ENCODE assay signal across 28 cellular contexts in the genomic region with DNA sequence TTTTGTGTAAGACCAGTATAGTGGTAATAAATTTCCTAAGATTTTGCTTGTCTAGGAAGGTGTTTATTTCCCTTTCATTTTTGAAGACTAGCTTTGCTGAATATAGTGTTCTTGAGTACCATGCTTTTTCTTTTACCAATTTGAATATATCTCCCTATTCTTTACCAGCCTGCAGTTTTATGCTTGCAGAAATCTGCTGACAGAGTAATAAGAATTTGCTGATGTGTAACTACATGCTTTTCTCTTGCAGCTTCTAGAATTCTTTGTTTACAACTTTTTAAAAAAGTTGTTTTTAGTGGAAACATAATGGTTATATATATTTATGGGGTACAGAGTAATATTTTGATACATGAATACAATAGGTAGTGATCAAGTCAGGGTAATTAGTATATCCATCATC.
DNase-seq lines count a peak whose midpoint lies in the region; ATAC-seq, FAIRE-seq and TF ChIP-seq lines count a peak whose summit lies in the region.
"Had no signal": no experiment of that assay in that cellular context is flagged by ENCODE, and none has a peak within 500 bp of the region (broad histone marks: within the 10 kb centered on the region; RNA-seq: fewer than 3 reads in every experiment).

No MANE protein-coding gene starts in this region.

- TF ChIP-seq EP300 in HepG2 (IDR thresholded peaks at IDR 0.05; ENCODE audit: low read depth in 2 of 2, low read length in 2 of 2) (no peak), HepG2 (CRISPR knock-in tag; IDR thresholded peaks at IDR 0.05; ENCODE audit: borderline replicate concordance) (no peak)

- 0 out of 2 replicates have a peak, but pooled peaks cover 5% of the 10 kb centered on the region for H3K9me3 ChIP-seq in HepG2 (ENCODE audit: low read length)
- H3K9me3 ChIP-seq in right lobe of liver: no peaks in the 10 kb centered on the region
- H3K9me3 ChIP-seq: A549, BE2C, BLaER1, Caco-2 had no signal

- no peak for TF ChIP-seq RAD21 in HepG2 (CRISPR knock-in tag; IDR thresholded peaks at IDR 0.05)

- H3K9ac ChIP-seq in HepG2 (ENCODE audit: insufficient read depth, low read depth, low read length): no peak overlapping the region
- H3K9ac ChIP-seq: BLaER1; BLaER1 treated with 17β-estradiol and CSF1 and Interleukin-3, amounts not matched to agents 10 nM and 100 nM had no signal

- no peaks in the 10 kb centered on the region for H4K20me1 ChIP-seq in HepG2 (ENCODE audit: insufficient read depth, low read length)
- H4K20me1 ChIP-seq: BLaER1; BLaER1 treated with 17β-estradiol and CSF1 and Interleukin-3, amounts not matched to agents 10 nM and 100 nM had no signal

- POLR2A ChIA-PET in HepG2 (lab: Yijun Ruan, JAX): no interaction called here

- no peaks in the 10 kb centered on the region for H3K79me2 ChIP-seq in HepG2 (ENCODE audit: insufficient read depth, low read length)

- ATAC-seq in HepG2 (no peak), right lobe of liver (no peak)
- ATAC-seq: A549; CD8-positive, alpha-beta T cell had no signal

- no peak for FAIRE-seq in HepG2 (lab: Jason Lieb, UNC)
- FAIRE-seq: A549, D721Med had no signal

- in situ Hi-C loops in HepG2 (cut with HindIII; ENCODE audit: extremely low pct_ligation_motif_present, low pct_unique_long_range_greater_than_20kb): no loop called here

- BruUV-seq in HepG2 (replicated peaks; lab: Mats Ljungman, UMichigan): no TSS peak

- H3K4me3 ChIP-seq in HepG2 (replicated peaks in 1 of 3; ENCODE audit: insufficient read depth in 1 of 3, low read depth in 2 of 3, low read length in 3 of 3) (no peak overlapping the region), right lobe of liver (no peak overlapping the region)
- H3K4me3 ChIP-seq: A549; BLaER1; BLaER1 treated with 17β-estradiol and CSF1 and Interleukin-3, amounts not matched to agents 10 nM and 100 nM had no signal

- no peaks in the 10 kb centered on the region for H3K27me3 ChIP-seq in HepG2 (ENCODE audit: control insufficient read depth in 1 of 2, insufficient read depth in 2 of 2, low read length in 2 of 2)
- H3K27me3 ChIP-seq in right lobe of liver: no peaks in the 10 kb centered on the region
- H3K27me3 ChIP-seq: BE2C; BLaER1; BLaER1 treated with 17β-estradiol and CSF1 and Interleukin-3, amounts not matched to agents 10 nM and 100 nM had no signal

- DNase-seq in HepG2 (ENCODE audit: low spot score) (no peak), right lobe of liver (no peak)
- DNase-seq: 8988T; ACHN; AML-193; BE2C; C1 segment of cervical spinal cord; Caco-2; Calu3; CD4-positive, alpha-beta memory T cell; CD4-positive, alpha-beta T cell; CD4-positive, CD25-positive, alpha-beta regulatory T cell; CD8-positive, alpha-beta memory T cell; CD8-positive, alpha-beta T cell; COR-L47; DMS 273 treated with DMSO at 0.1 percent for 48 hours; DMS153; DMS53; DMS79; DMS79 treated with DMSO at 0.1 percent for 48 hours; DND-41; EL had no signal

- no peak for TF ChIP-seq CTCF in HepG2 (CRISPR knock-in tag; IDR thresholded peaks at IDR 0.05)
- TF ChIP-seq CTCF in right lobe of liver (IDR thresholded peaks at IDR 0.05): no peak

- H3K4me1 ChIP-seq in HepG2 (ENCODE audit: insufficient read depth, low read length) (no peaks in the 10 kb centered on the region), right lobe of liver (no peaks in the 10 kb centered on the region)
- H3K4me1 ChIP-seq: A549; BE2C; BLaER1; BLaER1 treated with 17β-estradiol and CSF1 and Interleukin-3, amounts not matched to agents 10 nM and 100 nM; Caco-2 had no signal

- no peaks in the 10 kb centered on the region for H3K36me3 ChIP-seq in HepG2 (replicated peaks in 1 of 2; ENCODE audit: control insufficient read depth in 1 of 2, insufficient read depth in 2 of 2, low read length in 2 of 2)
- no peaks in the 10 kb centered on the region for H3K36me3 ChIP-seq in right lobe of liver
- H3K36me3 ChIP-seq: BE2C; BLaER1; BLaER1 treated with 17β-estradiol and CSF1 and Interleukin-3, amounts not matched to agents 10 nM and 100 nM had no signal

- H3K4me2 ChIP-seq in HepG2 (ENCODE audit: low read depth, low read length): no peak overlapping the region
- H3K4me2 ChIP-seq: A549; BLaER1; BLaER1 treated with 17β-estradiol and CSF1 and Interleukin-3, amounts not matched to agents 10 nM and 100 nM had no signal

- intact Hi-C loops in HepG2 (cut with micrococcal nuclease; ENCODE audit: unreplicated experiment): no loop called here
- intact Hi-C loops in right lobe of liver (cut with DNase I): no loop called here

- H3K27ac ChIP-seq in HepG2 (ENCODE audit: extremely low read length, insufficient read depth, low read length) (no peak overlapping the region), right lobe of liver (no peak overlapping the region)
- H3K27ac ChIP-seq: 22Rv1; A549; BLaER1; BLaER1 treated with 17β-estradiol and CSF1 and Interleukin-3, amounts not matched to agents 10 nM and 100 nM; C4-2B had no signal

- TF ChIP-seq POLR2A in HepG2 (IDR thresholded peaks at IDR 0.05; ENCODE audit: insufficient read depth in 1 of 2, low read depth in 2 of 2, low read length in 2 of 2) (no peak), right lobe of liver (IDR thresholded peaks at IDR 0.05) (no peak)

- H2AFZ ChIP-seq in HepG2 (ENCODE audit: low read length): no peak overlapping the region

- CTCF ChIA-PET in HepG2 (lab: Yijun Ruan, JAX; ENCODE audit: low intra/inter-chr PET ratio, low total read pairs): no interaction called here

TF ChIP-seq in HepG2, 621 proteins besides CTCF, POLR2A, EP300 and RAD21:
- TF ChIP-seq FOXK1 (CRISPR knock-in tag; IDR thresholded peaks at IDR 0.05; ENCODE audit: borderline replicate concordance, low read depth) (no peak), MAFF (IDR thresholded peaks at IDR 0.05; ENCODE audit: low read depth, low read length) (peak; percentile 62), MAFK (conservative IDR thresholded peaks at IDR 0.05 in 1 of 2, IDR thresholded peaks at IDR 0.05 in 1 of 2; ENCODE audit: low read length in 2 of 2) (peak in 1 of 2 experiments; percentile 64; a peak in 2 of 4 replicates)
